In the genomic region with DNA sequence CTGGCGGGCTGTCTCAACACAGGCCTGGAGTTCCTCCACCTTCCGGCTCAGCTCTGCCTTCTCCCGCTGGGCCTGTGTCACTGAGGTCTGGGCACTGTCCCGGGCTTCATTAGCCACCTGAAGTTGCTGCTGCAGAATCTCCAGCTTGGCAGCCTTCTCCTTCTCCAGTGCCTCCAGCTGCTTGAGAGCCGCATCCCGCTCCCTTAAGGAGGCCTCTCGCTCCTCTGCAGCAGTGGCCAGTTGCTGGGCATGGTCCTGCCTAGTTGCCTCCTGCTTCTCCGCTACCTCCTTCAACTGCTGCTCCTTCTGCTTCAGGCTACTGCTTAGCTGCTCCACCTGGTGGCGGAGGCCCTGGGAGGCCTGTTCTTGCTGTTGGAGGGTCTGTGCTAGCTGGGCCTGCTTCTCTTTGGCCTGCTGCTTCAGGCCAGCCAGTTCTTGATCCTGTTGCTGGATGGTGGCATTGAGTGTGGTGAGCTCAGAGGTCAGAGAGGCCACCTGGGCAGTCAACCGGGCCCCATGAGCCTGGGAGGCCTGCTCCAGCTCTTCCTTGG, we compare ENCODE assay signal across 1 cellular context.
TF ChIP-seq lines count a peak whose summit lies in the region.

No MANE protein-coding gene starts in this region.

TF ChIP-seq in K562, 482 proteins besides CTCF, POLR2A, EP300 and RAD21 (continued from another document):
- TF ChIP-seq, protein P1, sequence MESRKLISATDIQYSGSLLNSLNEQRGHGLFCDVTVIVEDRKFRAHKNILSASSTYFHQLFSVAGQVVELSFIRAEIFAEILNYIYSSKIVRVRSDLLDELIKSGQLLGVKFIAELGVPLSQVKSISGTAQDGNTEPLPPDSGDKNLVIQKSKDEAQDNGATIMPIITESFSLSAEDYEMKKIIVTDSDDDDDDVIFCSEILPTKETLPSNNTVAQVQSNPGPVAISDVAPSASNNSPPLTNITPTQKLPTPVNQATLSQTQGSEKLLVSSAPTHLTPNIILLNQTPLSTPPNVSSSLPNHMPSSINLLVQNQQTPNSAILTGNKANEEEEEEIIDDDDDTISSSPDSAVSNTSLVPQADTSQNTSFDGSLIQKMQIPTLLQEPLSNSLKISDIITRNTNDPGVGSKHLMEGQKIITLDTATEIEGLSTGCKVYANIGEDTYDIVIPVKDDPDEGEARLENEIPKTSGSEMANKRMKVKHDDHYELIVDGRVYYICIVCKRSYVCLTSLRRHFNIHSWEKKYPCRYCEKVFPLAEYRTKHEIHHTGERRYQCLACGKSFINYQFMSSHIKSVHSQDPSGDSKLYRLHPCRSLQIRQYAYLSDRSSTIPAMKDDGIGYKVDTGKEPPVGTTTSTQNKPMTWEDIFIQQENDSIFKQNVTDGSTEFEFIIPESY (CRISPR knock-in tag; IDR thresholded peaks at IDR 0.05): peak; percentile 68; the same call in 1 of the 2 replicates
- TF ChIP-seq, protein P2, sequence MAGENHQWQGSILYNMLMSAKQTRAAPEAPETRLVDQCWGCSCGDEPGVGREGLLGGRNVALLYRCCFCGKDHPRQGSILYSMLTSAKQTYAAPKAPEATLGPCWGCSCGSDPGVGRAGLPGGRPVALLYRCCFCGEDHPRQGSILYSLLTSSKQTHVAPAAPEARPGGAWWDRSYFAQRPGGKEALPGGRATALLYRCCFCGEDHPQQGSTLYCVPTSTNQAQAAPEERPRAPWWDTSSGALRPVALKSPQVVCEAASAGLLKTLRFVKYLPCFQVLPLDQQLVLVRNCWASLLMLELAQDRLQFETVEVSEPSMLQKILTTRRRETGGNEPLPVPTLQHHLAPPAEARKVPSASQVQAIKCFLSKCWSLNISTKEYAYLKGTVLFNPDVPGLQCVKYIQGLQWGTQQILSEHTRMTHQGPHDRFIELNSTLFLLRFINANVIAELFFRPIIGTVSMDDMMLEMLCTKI (IDR thresholded peaks at IDR 0.05; ENCODE audit: partially characterized antibody): no peak
- TF ChIP-seq BRCA1 (IDR thresholded peaks at IDR 0.05) (no peak), BRCA1 (CRISPR knock-in tag; IDR thresholded peaks at IDR 0.05) (no peak), SRSF7 (optimal IDR thresholded peaks at IDR 0.05; ENCODE audit: low read depth, low read length) (no peak), SMC3 (conservative IDR thresholded peaks at IDR 0.05; ENCODE audit: insufficient read depth, low read depth, low read length) (peak; percentile 69), ZNF384 (IDR thresholded peaks at IDR 0.05; ENCODE audit: low read depth, low read length) (no peak), POLR2G (IDR thresholded peaks at IDR 0.05; ENCODE audit: low read depth, low read length) (peak; percentile 36; the same call in 1 of the 2 replicates), STAG1 (CRISPR knock-in tag; IDR thresholded peaks at IDR 0.05; ENCODE audit: borderline replicate concordance) (peak; percentile 32; the same call in 1 of the 2 replicates), ZNF134 (CRISPR knock-in tag; conservative IDR thresholded peaks at IDR 0.05) (peak; percentile 81), FOSL1 (tag; conservative IDR thresholded peaks at IDR 0.05) (no peak), SRSF1 (IDR thresholded peaks at IDR 0.05; ENCODE audit: low read depth, low read length) (no peak), HNRNPH1 (optimal IDR thresholded peaks at IDR 0.05; ENCODE audit: low read depth, low read length) (no peak)
- TF ChIP-seq, protein P3, sequence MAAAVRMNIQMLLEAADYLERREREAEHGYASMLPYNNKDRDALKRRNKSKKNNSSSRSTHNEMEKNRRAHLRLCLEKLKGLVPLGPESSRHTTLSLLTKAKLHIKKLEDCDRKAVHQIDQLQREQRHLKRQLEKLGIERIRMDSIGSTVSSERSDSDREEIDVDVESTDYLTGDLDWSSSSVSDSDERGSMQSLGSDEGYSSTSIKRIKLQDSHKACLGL (CRISPR knock-in tag; IDR thresholded peaks at IDR 0.05; ENCODE audit: borderline replicate concordance, poor library complexity, severe bottlenecking): no peak
TF ChIP-seq in K562: peak in this region for 5.
